Comparison of ENCODE assay signal across 8 cellular contexts in genomic region chr16:31714899-31715504, GRCh38.
A peak's percentile ranks its signal among the peaks of the same experiment; 100 is the strongest.
DNase-seq lines count a peak whose midpoint lies in the region; ATAC-seq, FAIRE-seq and TF ChIP-seq lines count a peak whose summit lies in the region.

No MANE protein-coding gene starts in this region.

- H3K4me3 ChIP-seq in GM12864 (ENCODE audit: low read depth, low read length) (peak overlapping the region; percentile 97; the same call in 1 of the 2 replicates), kidney (ENCODE audit: low read length in 2 of 2) (peak overlapping the region; percentile 14 to 90), gastrocnemius medialis (peak overlapping the region in 1 of 4 donors; percentile 89), HAP-1 (no peak overlapping the region)

- peak overlapping the region; percentile 85 for H3K27ac Mint-ChIP-seq in activated CD4-positive, alpha-beta memory T cell treated with anti-CD3 and anti-CD28 coated beads, Interleukin-2, amount 10 ng/mL, durations not matched to agents 7 days and 5 days

- H3K36me3 Mint-ChIP-seq in activated CD4-positive, alpha-beta memory T cell treated with anti-CD3 and anti-CD28 coated beads, Interleukin-2, amount 10 ng/mL, durations not matched to agents 7 days and 5 days (ENCODE audit: low read depth): peaks cover 67% of the 10 kb centered on the region

- H3K4me3 Mint-ChIP-seq in activated CD4-positive, alpha-beta memory T cell treated with anti-CD3 and anti-CD28 coated beads, Interleukin-2, amount 10 ng/mL, durations not matched to agents 7 days and 5 days: peak overlapping the region; percentile 97

- in situ Hi-C loops in gastrocnemius medialis (cut with MboI; ENCODE audit: low sequenced_read_pairs in 4 of 4): loop anchor here in 2 of 4 donors (25.0 kb wide), 1 partner anchor 203 kb away; the partner anchor contains the start of gene RUSF1 (in 2 of the 2)
- in situ Hi-C loops in HAP-1 (cut with MboI; ENCODE audit: low sequenced_read_pairs): loop anchor here (25.0 kb wide), 1 partner anchor 753 kb away; the partner anchor contains the start of gene SETD1A

- TF ChIP-seq CTCF in GM12864 (IDR thresholded peaks at IDR 0.05; ENCODE audit: low read depth, low read length, missing control alignments) (no peak), kidney (IDR thresholded peaks at IDR 0.05; ENCODE audit: borderline replicate concordance, extremely low read depth, insufficient read depth) (no peak), gastrocnemius medialis (IDR thresholded peaks at IDR 0.05 in 4 of 5, conservative IDR thresholded peaks at IDR 0.05 in 1 of 5) (no peak)

- no peak for FAIRE-seq in kidney (lab: Jason Lieb, UNC)

- CTCF ChIA-PET in activated CD4-positive, alpha-beta memory T cell treated with anti-CD3 and anti-CD28 coated beads, Interleukin-2, amount 10 ng/mL, durations not matched to agents 7 days and 5 days (lab: Charles Lee): interaction anchor here (1.6 kb wide), 1 partner anchor 19 kb away, joined by 4 read pairs; no protein-coding TSS in a partner anchor

- POLR2A ChIA-PET in activated CD4-positive, alpha-beta memory T cell treated with anti-CD3 and anti-CD28 coated beads, Interleukin-2, amount 10 ng/mL, durations not matched to agents 7 days and 5 days (lab: Charles Lee): interaction anchor here (0.7 to 2.9 kb wide), 6 partner anchors 14 to 513 kb away, joined by 3 to 31 read pairs (median 6); partner anchors contain the start of gene ARMC5

- no peaks in the 10 kb centered on the region for H3K27me3 Mint-ChIP-seq in activated CD4-positive, alpha-beta memory T cell treated with anti-CD3 and anti-CD28 coated beads, Interleukin-2, amount 10 ng/mL, durations not matched to agents 7 days and 5 days

- H3K27ac ChIP-seq in kidney (ENCODE audit: low read depth in 2 of 2, low read length in 2 of 2) (no peak overlapping the region), gastrocnemius medialis (peak overlapping the region in 2 of 4 donors; percentile 95 to 96)

- peaks cover 15% of the 10 kb centered on the region for H3K9me3 Mint-ChIP-seq in activated CD4-positive, alpha-beta memory T cell treated with anti-CD3 and anti-CD28 coated beads, Interleukin-2, amount 10 ng/mL, durations not matched to agents 7 days and 5 days

- H3K4me1 ChIP-seq in kidney (ENCODE audit: control insufficient read depth in 1 of 2, insufficient read depth in 1 of 2, low read depth in 1 of 2, low read length in 2 of 2) (peaks cover 7 to 27% of the 10 kb centered on the region in 2 donors), gastrocnemius medialis (peaks cover 12 to 22% of the 10 kb centered on the region in 2 donors), HAP-1 (peaks cover 6% of the 10 kb centered on the region)

- H3K27me3 ChIP-seq in gastrocnemius medialis (no peaks in the 10 kb centered on the region), HAP-1 (ENCODE audit: low read depth) (no peaks in the 10 kb centered on the region)

- TF ChIP-seq POLR2A in gastrocnemius medialis (IDR thresholded peaks at IDR 0.05): no peak

- peaks cover 34% of the 10 kb centered on the region for H3K4me1 Mint-ChIP-seq in activated CD4-positive, alpha-beta memory T cell treated with anti-CD3 and anti-CD28 coated beads, Interleukin-2, amount 10 ng/mL, durations not matched to agents 7 days and 5 days

- H3K9me3 ChIP-seq in kidney (ENCODE audit: control insufficient read depth in 1 of 2, low read length in 2 of 2) (no peaks in the 10 kb centered on the region), gastrocnemius medialis (no peaks in the 10 kb centered on the region), HAP-1 (no peaks in the 10 kb centered on the region)

- ATAC-seq in gastrocnemius medialis (no peak), GM21717 (IDR thresholded peaks at IDR 0.05; ENCODE audit: unreplicated experiment) (no peak)

- DNase-seq in AG20443 (ENCODE audit: low spot score) (peak; percentile 4), GM12864 (ENCODE audit: low read depth) (no peak), kidney (no peak), gastrocnemius medialis (no peak), iPS-NIHi7 (ENCODE audit: extremely low spot score) (no peak), HAP-1 (ENCODE audit: low spot score in 2 of 2) (no peak)
- no peak for DNase-seq in activated CD4-positive, alpha-beta memory T cell treated with anti-CD3 and anti-CD28 coated beads, Interleukin-2, amount 10 ng/mL, durations not matched to agents 7 days and 5 days

- no peak overlapping the region for H3K9ac ChIP-seq in kidney (ENCODE audit: low read length in 2 of 2)

- H3K36me3 ChIP-seq in kidney (ENCODE audit: control insufficient read depth in 1 of 2, insufficient read depth in 2 of 2, low read length in 2 of 2) (no peaks in the 10 kb centered on the region), gastrocnemius medialis (no peaks in the 10 kb centered on the region), HAP-1 (replicated peaks) (peaks cover 10% of the 10 kb centered on the region)

- intact Hi-C loops in kidney (cut with DNase I): no loop called here
- intact Hi-C loops in gastrocnemius medialis (cut with DNase I; ENCODE audit: low total_unique reads): loop anchor here (5.0 to 10.0 kb wide), 4 partner anchors 162 to 1920 kb away; partner anchors contain the start of genes HSD3B7, KIF22 and TGFB1I1
